In the genomic region with DNA sequence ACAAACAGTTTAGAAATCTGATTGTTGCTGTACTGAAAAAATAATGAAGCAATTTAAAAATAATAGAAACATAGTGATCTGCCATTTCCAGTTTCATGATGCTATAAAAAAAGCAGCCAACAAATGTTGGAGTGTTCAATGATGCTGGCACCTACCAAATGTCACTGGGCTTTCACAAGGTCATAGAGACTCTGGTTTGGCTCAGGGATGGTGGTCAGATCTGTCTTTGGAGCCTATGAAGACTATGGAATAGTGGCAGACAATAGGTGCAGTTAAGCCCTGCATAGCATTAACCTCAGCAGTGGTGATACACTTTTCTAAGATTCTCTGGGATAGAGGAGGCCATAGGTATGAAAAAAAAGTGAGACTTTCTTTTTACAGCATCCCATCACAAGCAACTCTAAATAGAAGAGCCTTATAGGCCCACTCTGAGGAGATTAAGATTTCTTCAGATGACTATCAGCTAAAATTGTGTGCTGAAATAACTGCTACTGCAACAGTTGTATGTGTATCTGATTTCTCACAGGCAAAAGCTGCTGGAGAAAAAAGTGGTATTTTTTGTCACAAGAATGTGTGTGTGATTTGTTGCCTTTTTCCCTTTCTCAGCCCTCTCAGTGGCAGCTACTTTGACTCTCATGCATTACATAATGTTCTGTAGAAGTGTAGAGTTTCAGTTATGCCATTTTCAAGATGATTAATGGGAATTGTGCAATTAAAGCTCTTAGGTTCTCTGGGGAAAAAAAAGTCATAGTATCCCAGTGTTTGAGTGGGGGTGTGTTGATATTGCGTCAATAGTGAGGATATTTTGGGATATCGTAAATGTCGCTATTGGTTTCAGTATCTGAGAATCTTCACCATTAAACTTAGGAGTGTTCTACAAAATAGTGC, we compare ENCODE assay signal across 1 cellular context.
TF ChIP-seq lines count a peak whose summit lies in the region.

No MANE protein-coding gene starts in this region.

TF ChIP-seq in HepG2, 621 proteins besides CTCF, POLR2A, EP300 and RAD21 (continued from another document):
- TF ChIP-seq ZNF12 (CRISPR knock-in tag; IDR thresholded peaks at IDR 0.05) (no peak), ZBTB3 (CRISPR knock-in tag; IDR thresholded peaks at IDR 0.05; ENCODE audit: borderline replicate concordance, low read depth) (no peak), TP53 (CRISPR knock-in tag; conservative IDR thresholded peaks at IDR 0.05) (no peak), ZNF354B (CRISPR knock-in tag; IDR thresholded peaks at IDR 0.05) (no peak), ZFX (CRISPR knock-in tag; IDR thresholded peaks at IDR 0.05; ENCODE audit: low read depth) (no peak), KMT2B (CRISPR knock-in tag; IDR thresholded peaks at IDR 0.05) (no peak)
- TF ChIP-seq, protein P1, sequence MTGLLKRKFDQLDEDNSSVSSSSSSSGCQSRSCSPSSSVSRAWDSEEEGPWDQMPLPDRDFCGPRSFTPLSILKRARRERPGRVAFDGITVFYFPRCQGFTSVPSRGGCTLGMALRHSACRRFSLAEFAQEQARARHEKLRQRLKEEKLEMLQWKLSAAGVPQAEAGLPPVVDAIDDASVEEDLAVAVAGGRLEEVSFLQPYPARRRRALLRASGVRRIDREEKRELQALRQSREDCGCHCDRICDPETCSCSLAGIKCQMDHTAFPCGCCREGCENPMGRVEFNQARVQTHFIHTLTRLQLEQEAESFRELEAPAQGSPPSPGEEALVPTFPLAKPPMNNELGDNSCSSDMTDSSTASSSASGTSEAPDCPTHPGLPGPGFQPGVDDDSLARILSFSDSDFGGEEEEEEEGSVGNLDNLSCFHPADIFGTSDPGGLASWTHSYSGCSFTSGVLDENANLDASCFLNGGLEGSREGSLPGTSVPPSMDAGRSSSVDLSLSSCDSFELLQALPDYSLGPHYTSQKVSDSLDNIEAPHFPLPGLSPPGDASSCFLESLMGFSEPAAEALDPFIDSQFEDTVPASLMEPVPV (CRISPR knock-in tag; IDR thresholded peaks at IDR 0.05): no peak
- TF ChIP-seq, protein P2, sequence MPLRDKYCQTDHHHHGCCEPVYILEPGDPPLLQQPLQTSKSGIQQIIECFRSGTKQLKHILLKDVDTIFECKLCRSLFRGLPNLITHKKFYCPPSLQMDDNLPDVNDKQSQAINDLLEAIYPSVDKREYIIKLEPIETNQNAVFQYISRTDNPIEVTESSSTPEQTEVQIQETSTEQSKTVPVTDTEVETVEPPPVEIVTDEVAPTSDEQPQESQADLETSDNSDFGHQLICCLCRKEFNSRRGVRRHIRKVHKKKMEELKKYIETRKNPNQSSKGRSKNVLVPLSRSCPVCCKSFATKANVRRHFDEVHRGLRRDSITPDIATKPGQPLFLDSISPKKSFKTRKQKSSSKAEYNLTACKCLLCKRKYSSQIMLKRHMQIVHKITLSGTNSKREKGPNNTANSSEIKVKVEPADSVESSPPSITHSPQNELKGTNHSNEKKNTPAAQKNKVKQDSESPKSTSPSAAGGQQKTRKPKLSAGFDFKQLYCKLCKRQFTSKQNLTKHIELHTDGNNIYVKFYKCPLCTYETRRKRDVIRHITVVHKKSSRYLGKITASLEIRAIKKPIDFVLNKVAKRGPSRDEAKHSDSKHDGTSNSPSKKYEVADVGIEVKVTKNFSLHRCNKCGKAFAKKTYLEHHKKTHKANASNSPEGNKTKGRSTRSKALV (CRISPR knock-in tag; IDR thresholded peaks at IDR 0.05): no peak
